In the genomic region with DNA sequence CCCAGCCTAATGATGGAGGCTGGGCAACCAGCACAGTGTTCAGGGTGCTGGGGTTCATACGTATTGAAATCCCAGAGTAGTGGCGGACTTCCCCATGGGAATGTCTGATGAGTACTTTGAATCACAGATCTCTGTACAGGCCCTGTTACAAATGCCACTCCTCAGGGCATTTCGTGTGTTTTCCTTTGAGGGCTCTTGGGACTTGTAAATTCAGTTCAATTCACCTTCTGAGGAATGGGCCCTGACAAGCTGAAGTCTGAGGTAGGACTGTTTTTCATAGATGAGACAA, we compare ENCODE assay signal across 8 cellular contexts. TPM values are rescaled to one million over a fixed set of nuclear protein-coding genes. Genes with fewer than 3 reads are reported as not detected.
DNase-seq lines count a peak whose midpoint lies in the region; ATAC-seq, FAIRE-seq and TF ChIP-seq lines count a peak whose summit lies in the region.

No MANE protein-coding gene starts in this region.

- TF ChIP-seq POLR2A in GM12891 (IDR thresholded peaks at IDR 0.05; ENCODE audit: low read depth, low read length): peak; percentile 66; the same call in 1 of the 2 replicates

- DNase-seq in GM12891 (ENCODE audit: insufficient read length, low spot score) (no peak), caudate nucleus (lab: John Stamatoyannopoulos, UW) (no peak), SW480 (ENCODE audit: low spot score) (no peak), COLO668 (lab: John Stamatoyannopoulos, UW; ENCODE audit: unreplicated experiment) (no peak), GM03348 (ENCODE audit: low spot score) (no peak)
- DNase-seq in natural killer cell treated with Interleukin-12 subunit alpha and Interleukin-12 subunit beta and Interleukin-15 and Interleukin-18, amount 100 ng/mL, for 72 hours (ENCODE audit: low spot score): no peak

- H3K27ac ChIP-seq in caudate nucleus (ENCODE audit: low read depth, low read length): peak overlapping the region; percentile 76

- H3K27me3 Mint-ChIP-seq in natural killer cell treated with Interleukin-12 subunit alpha and Interleukin-12 subunit beta and Interleukin-15 and Interleukin-18, amount 100 ng/mL, for 72 hours: no peaks in the 10 kb centered on the region

- peaks cover 18 to 19% of the 10 kb centered on the region in 2 donors for H3K4me1 Mint-ChIP-seq in natural killer cell treated with Interleukin-12 subunit alpha and Interleukin-12 subunit beta and Interleukin-15 and Interleukin-18, amount 100 ng/mL, for 72 hours (ENCODE audit: low read depth in 2 of 2)

- no peak for FAIRE-seq in GM12891 (lab: Jason Lieb, UNC)

- no peaks in the 10 kb centered on the region for H3K9me3 Mint-ChIP-seq in natural killer cell treated with Interleukin-12 subunit alpha and Interleukin-12 subunit beta and Interleukin-15 and Interleukin-18, amount 100 ng/mL, for 72 hours

- ATAC-seq in HG03378 (IDR thresholded peaks at IDR 0.05; ENCODE audit: unreplicated experiment) (peak; percentile 18), HG03280 (IDR thresholded peaks at IDR 0.05; ENCODE audit: unreplicated experiment) (no peak)
- ATAC-seq in natural killer cell treated with Interleukin-12 subunit alpha and Interleukin-12 subunit beta and Interleukin-15 and Interleukin-18, amount 100 ng/mL, for 72 hours: no peak

- H3K4me3 Mint-ChIP-seq in natural killer cell treated with Interleukin-12 subunit alpha and Interleukin-12 subunit beta and Interleukin-15 and Interleukin-18, amount 100 ng/mL, for 72 hours: peak overlapping the region; percentile 90

- H3K36me3 Mint-ChIP-seq in natural killer cell treated with Interleukin-12 subunit alpha and Interleukin-12 subunit beta and Interleukin-15 and Interleukin-18, amount 100 ng/mL, for 72 hours: peaks cover 8% of the 10 kb centered on the region

- peak overlapping the region; percentile 84 to 94 for H3K27ac Mint-ChIP-seq in natural killer cell treated with Interleukin-12 subunit alpha and Interleukin-12 subunit beta and Interleukin-15 and Interleukin-18, amount 100 ng/mL, for 72 hours

TF ChIP-seq in GM12891, 5 proteins besides CTCF, POLR2A, EP300 and RAD21:
- TF ChIP-seq SPI1 (IDR thresholded peaks at IDR 0.05; ENCODE audit: low read depth, low read length) (no peak), POLR2AphosphoS5 (IDR thresholded peaks at IDR 0.05; ENCODE audit: low read depth, low read length) (peak; percentile 46; the same call in 1 of the 2 replicates), POU2F2 (IDR thresholded peaks at IDR 0.05; ENCODE audit: low read depth, low read length) (no peak), TAF1 (IDR thresholded peaks at IDR 0.05; ENCODE audit: low read depth, low read length) (peak; percentile 57)

RNA-seq across cellular contexts. Expression of a gene that starts 0.3 kb away (rescaled TPM):
- polyA plus RNA-seq in GM12891 (2012; ENCODE audit: low read depth, missing spikeins): 13.3 TPM
- 10 to 100 TPM; 10.2 to 14.7 TPM for total RNA-seq in natural killer cell treated with Interleukin-12 subunit alpha and Interleukin-12 subunit beta and Interleukin-15 and Interleukin-18, amount 100 ng/mL, for 72 hours

RNA-seq across cellular contexts. Expression of a gene that starts 28.6 kb away (rescaled TPM):
- 0.09 TPM for polyA plus RNA-seq in GM12891 (2012; ENCODE audit: low read depth, missing spikeins)
- total RNA-seq in natural killer cell treated with Interleukin-12 subunit alpha and Interleukin-12 subunit beta and Interleukin-15 and Interleukin-18, amount 100 ng/mL, for 72 hours: not detected
